Comparison of ENCODE assay signal across 8 cellular contexts in genomic region chr20:44885392-44886275, GRCh38. TPM values are rescaled to one million over a fixed set of nuclear protein-coding genes. Genes with fewer than 3 reads are reported as not detected.
A peak's percentile ranks its signal among the peaks of the same experiment; 100 is the strongest.
DNase-seq lines count a peak whose midpoint lies in the region; ATAC-seq, FAIRE-seq and TF ChIP-seq lines count a peak whose summit lies in the region.

TSS of gene YWHAB (plus strand) at chr20:44885705. CDS start at chr20:44901534, 15,829 bp downstream.

- H3K9me3 ChIP-seq in adrenal gland (replicated peaks in 1 of 3) (no peaks in the 10 kb centered on the region), heart right ventricle (no peaks in the 10 kb centered on the region), upper lobe of right lung (no peaks in the 10 kb centered on the region)

- peak in 5 of 6 experiments; percentile 14 to 42 (median 25) for TF ChIP-seq CTCF in adrenal gland (IDR thresholded peaks at IDR 0.05)
- TF ChIP-seq CTCF in heart right ventricle (IDR thresholded peaks at IDR 0.05) = peak in 3 of 9 donors; percentile 5 to 32 (median 29)
- peak; percentile 25 for TF ChIP-seq CTCF in upper lobe of right lung (IDR thresholded peaks at IDR 0.05)

- 1 to 3% (median 1%) methylated on average over 11 to 89 of the region's 89 CpGs for whole genome bisulfite sequencing in adrenal gland, 4 donors
- WGBS in heart right ventricle, 2 donors = 1% methylated on average over 64 to 89 of the region's 89 CpGs

- no peaks in the 10 kb centered on the region for H3K36me3 ChIP-seq in adrenal gland (replicated peaks in 1 of 2)
- peaks cover 0 to 20% (median 0%) of the 10 kb centered on the region in 9 donors for H3K36me3 ChIP-seq in heart right ventricle
- no peaks in the 10 kb centered on the region for H3K36me3 ChIP-seq in upper lobe of right lung

- H3K4me3 ChIP-seq in adrenal gland (peak within 1 kb of the TSS; percentile 28 to 91 (median 71)), heart right ventricle (peak within 1 kb of the TSS; percentile 60 to 99 (median 96)), upper lobe of right lung (peak within 1 kb of the TSS; percentile 89)

- H3K4me1 ChIP-seq in adrenal gland (replicated peaks in 1 of 2) (peaks cover 36 to 46% of the 10 kb centered on the region in 2 donors), heart right ventricle (peaks cover 4 to 54% (median 50%) of the 10 kb centered on the region in 9 donors), upper lobe of right lung (peaks cover 45% of the 10 kb centered on the region)

- intact Hi-C loops in adrenal gland (cut with DNase I) = no loop called here
- intact Hi-C loops in heart right ventricle (cut with DNase I) = loop anchor here in 6 of 10 donors (5.0 to 10.0 kb wide), 3 partner anchors 77 to 82 kb away; partner anchors contain the start of genes STK4 (in 5 of the 6) and TOMM34 (in 2 of the 6)
- intact Hi-C loops in posterior vena cava (cut with DNase I) = no loop called here
- intact Hi-C loops in upper lobe of right lung (cut with DNase I) = no loop called here

- peak within 1 kb of the TSS; percentile 88 to 99 (median 96) for H3K27ac ChIP-seq in adrenal gland
- peak within 1 kb of the TSS; percentile 96 to 99 (median 99) for H3K27ac ChIP-seq in heart right ventricle
- peak within 1 kb of the TSS; percentile 98 for H3K27ac ChIP-seq in upper lobe of right lung

- TF ChIP-seq POLR2A in GM12891 (IDR thresholded peaks at IDR 0.05; ENCODE audit: low read depth, low read length) (peak; percentile 83), adrenal gland (IDR thresholded peaks at IDR 0.05) (peak; percentile 74 to 76)

- DNase-seq in GM12891 (ENCODE audit: insufficient read length, low spot score) (peak; percentile 92), NCI-H146 (lab: John Stamatoyannopoulos, UW) (peak; percentile 99), T-helper 1 cell (peak; percentile 94 to 99 (median 95)), adrenal gland (peak; percentile 98 to 99 (median 98)), heart right ventricle (peak; percentile 99), posterior vena cava (ENCODE audit: low spot score) (peak; percentile 100), upper lobe of right lung (peak; percentile 100)

- ATAC-seq in HG02840 (IDR thresholded peaks at IDR 0.05; ENCODE audit: low FRiP score, unreplicated experiment) (peak; percentile 87), heart right ventricle (peak; percentile 98 to 99 (median 99)), upper lobe of right lung (peak; percentile 99)

- H3K27me3 ChIP-seq in adrenal gland = no peaks in the 10 kb centered on the region
- H3K27me3 ChIP-seq in heart right ventricle = no peaks in the 10 kb centered on the region
- no peaks in the 10 kb centered on the region for H3K27me3 ChIP-seq in upper lobe of right lung

- peak; percentile 94 for FAIRE-seq in GM12891 (lab: Jason Lieb, UNC)

TF ChIP-seq in GM12891, 5 proteins besides CTCF, POLR2A, EP300 and RAD21:
- TF ChIP-seq POLR2AphosphoS5 (IDR thresholded peaks at IDR 0.05; ENCODE audit: low read depth, low read length) (peak; percentile 72), TAF1 (IDR thresholded peaks at IDR 0.05; ENCODE audit: low read depth, low read length) (peak; percentile 68; the same call in 1 of the 2 replicates), PAX5 (IDR thresholded peaks at IDR 0.05; ENCODE audit: insufficient read depth, low read length, severe bottlenecking) (no peak), POU2F2 (IDR thresholded peaks at IDR 0.05; ENCODE audit: low read depth, low read length) (peak; percentile 61; the same call in 1 of the 2 replicates), SPI1 (IDR thresholded peaks at IDR 0.05; ENCODE audit: low read depth, low read length) (peak; percentile 56; the same call in 1 of the 2 replicates)

RNA-seq across cellular contexts. Expression of gene YWHAB, which starts in this region (rescaled TPM):
- 123 TPM for polyA plus RNA-seq in GM12891 (2012; ENCODE audit: low read depth, missing spikeins)
- total RNA-seq in adrenal gland (100 to 1,000 TPM; 109 to 207 (median 152) TPM), heart right ventricle (100 to 1,000 TPM in 8 of 10 donors, 10 to 100 TPM in 2; 89.1 to 130 (median 116) TPM), posterior vena cava (100 to 1,000 TPM; 165 to 179 TPM), upper lobe of right lung (185 TPM)
- polyA plus RNA-seq in adrenal gland (100 to 1,000 TPM in 1 of 3 donors, 10 to 100 TPM in 2; 53.1 to 293 (median 74.4) TPM), heart right ventricle (10 to 100 TPM; 37.9 to 96.7 TPM)

Comparison
In these comparisons a context has a peak if more than half of its experiments do, and no peak if none do; other contexts are left out.
1. Peak in every context shown above with its lines: DNase-seq, ATAC-seq, H3K4me3 ChIP-seq and H3K27ac ChIP-seq.
2. intact Hi-C loops: an anchor here in heart right ventricle (5.0 to 10.0 kb wide); none called in adrenal gland, posterior vena cava and upper lobe of right lung.